In genomic region chr9:97924386-97924785, GRCh38 we compare ENCODE assay signal across 12 cellular contexts.
DNase-seq lines count a peak whose midpoint lies in the region; ATAC-seq lines count a peak whose summit lies in the region.
"Had no signal": no experiment of that assay in that cellular context is flagged by ENCODE, and none has a peak within 500 bp of the region (broad histone marks: within the 10 kb centered on the region; RNA-seq: fewer than 3 reads in every experiment).

No MANE protein-coding gene starts in this region.

- peak overlapping the region; percentile 94 for H3K4me3 ChIP-seq in SK-N-MC
- H3K4me3 ChIP-seq: mucosa of descending colon had no signal

- H3K27ac ChIP-seq in SK-N-MC = no peak overlapping the region
- H3K27ac ChIP-seq: SJSA1 had no signal

- H3K9me3 ChIP-seq in SK-N-MC (ENCODE audit: low read depth, low read length) = no peaks in the 10 kb centered on the region
- H3K9me3 ChIP-seq: mucosa of descending colon, SJSA1 had no signal

- no peaks in the 10 kb centered on the region for H3K36me3 ChIP-seq in SK-N-MC (ENCODE audit: insufficient read depth, low read length)
- H3K36me3 ChIP-seq: SJSA1, WERI-Rb-1 had no signal

- DNase-seq in CD1c-positive myeloid dendritic cell (ENCODE audit: extremely low spot score) = peak; percentile 52
- DNase-seq in Kasumi-1 (lab: John Stamatoyannopoulos, UW) = peak; percentile 60 to 77
- DNase-seq in SK-N-MC (ENCODE audit: low read depth, low spot score) = no peak
- DNase-seq in medulla oblongata (ENCODE audit: extremely low spot score) = peak; percentile 37
- DNase-seq in central memory CD4-positive, alpha-beta T cell = no peak
- DNase-seq in HuH-7.5 (ENCODE audit: low spot score) = no peak
- no peak for DNase-seq in iPS-NIHi11 (ENCODE audit: low spot score)
- DNase-seq: kidney had no signal

- ATAC-seq in GM21619 (IDR thresholded peaks at IDR 0.05; ENCODE audit: unreplicated experiment) = no peak

- peak overlapping the region; percentile 39 for H3K9ac ChIP-seq in SK-N-MC (ENCODE audit: insufficient read length)

Comparison
In these comparisons a context has a peak if more than half of its experiments do, and no peak if none do; other contexts are left out.
1. DNase-seq: peak in CD1c-positive myeloid dendritic cell (single experiment), Kasumi-1 (2 of 2) and medulla oblongata (single experiment); none in SK-N-MC (single experiment), central memory CD4-positive, alpha-beta T cell (single experiment), HuH-7.5 (single experiment) and iPS-NIHi11 (single experiment).